ENCODE assay signal across 16 cellular contexts in the genomic region with DNA sequence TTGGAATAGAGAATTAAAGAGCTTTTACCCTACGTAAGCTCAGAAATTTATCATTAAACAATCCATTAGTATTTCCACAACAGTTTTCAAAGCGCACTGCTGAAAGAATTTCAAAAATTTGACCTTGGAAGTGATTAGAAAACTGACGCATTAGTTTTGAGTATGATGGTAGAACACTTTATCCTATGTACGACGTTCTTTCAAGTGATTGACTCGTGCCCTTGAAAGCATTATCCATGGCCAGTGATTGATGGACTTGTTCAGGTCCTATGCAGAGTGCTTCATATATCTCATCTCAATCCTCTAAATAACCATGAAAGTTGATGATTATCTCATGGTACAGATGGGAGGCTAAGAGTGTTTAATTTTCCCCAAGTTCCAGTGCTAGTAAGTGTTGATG.
"Had no signal": no experiment of that assay in that cellular context is flagged by ENCODE, and none has a peak within 500 bp of the region (broad histone marks: within the 10 kb centered on the region; RNA-seq: fewer than 3 reads in every experiment).

No MANE protein-coding gene starts in this region.

- DNase-seq: activated B cell treated with CpG ODN at 0.5 μM for 24 hours; activated CD4-positive, alpha-beta T cell treated with anti-CD3 and anti-CD28 coated beads for 48 hours; activated CD8-positive, alpha-beta memory T cell treated with anti-CD3 and anti-CD28 coated beads, Interleukin-2, amount 50 U/mL, for 4 hours; activated CD8-positive, alpha-beta T cell treated with anti-CD3 and anti-CD28 coated beads for 36 hours; activated effector memory CD4-positive, alpha-beta T cell treated with anti-CD3 and anti-CD28 coated beads, Interleukin-2, amount 50 U/mL, for 16 hours; activated T-cell treated with anti-CD3 and anti-CD28 coated beads, Interleukin-2, amount 50 U/mL, for 48 hours; amygdala; hippocampal formation; lower lobe of right lung; stimulated activated CD4-positive, alpha-beta T cell treated with anti-CD3 and anti-CD28 coated beads, Interleukin-12 subunit alpha, Interleukin-12 subunit beta, amount 100 ng/mL, for 4 hours; tibial artery had no signal

- H3K27me3 Mint-ChIP-seq: activated B cell treated with CpG ODN at 0.5 μM for 24 hours; activated CD8-positive, alpha-beta T cell treated with anti-CD3 and anti-CD28 coated beads for 36 hours had no signal

- H3K27me3 ChIP-seq: neural progenitor cell, tibial artery, vagina had no signal

- H3K36me3 ChIP-seq: lower lobe of right lung, neural progenitor cell, tibial artery, vagina had no signal

- H3K27ac Mint-ChIP-seq: activated B cell treated with CpG ODN at 0.5 μM for 24 hours; activated CD8-positive, alpha-beta T cell treated with anti-CD3 and anti-CD28 coated beads for 36 hours; activated naive CD4-positive, alpha-beta T cell treated with anti-CD3 and anti-CD28 coated beads, Interleukin-2, amount 50 U/mL, for 72 hours; neural progenitor cell; stimulated activated effector memory CD8-positive, alpha-beta T cell treated with anti-CD3 and anti-CD28 coated beads, Interleukin-12 subunit alpha, Interleukin-12 subunit beta, amount 100 ng/mL, for 72 hours; T-helper 1 cell treated with Interleukin-12 subunit alpha and Interleukin-12 subunit beta and Interleukin-4 antibody, amounts not matched to agents 30 μg/mL and 1 μg/mL, for 36 hours had no signal

- H3K9me3 ChIP-seq: lower lobe of right lung, tibial artery, vagina had no signal

- H3K4me3 ChIP-seq: lower lobe of right lung, neural progenitor cell, tibial artery, vagina had no signal

- H3K36me3 Mint-ChIP-seq: activated naive CD4-positive, alpha-beta T cell treated with anti-CD3 and anti-CD28 coated beads, Interleukin-2, amount 50 U/mL, for 72 hours; stimulated activated effector memory CD8-positive, alpha-beta T cell treated with anti-CD3 and anti-CD28 coated beads, Interleukin-12 subunit alpha, Interleukin-12 subunit beta, amount 100 ng/mL, for 72 hours had no signal

- H3K4me3 Mint-ChIP-seq: activated B cell treated with CpG ODN at 0.5 μM for 24 hours; activated CD8-positive, alpha-beta T cell treated with anti-CD3 and anti-CD28 coated beads for 36 hours; neural progenitor cell; stimulated activated effector memory CD8-positive, alpha-beta T cell treated with anti-CD3 and anti-CD28 coated beads, Interleukin-12 subunit alpha, Interleukin-12 subunit beta, amount 100 ng/mL, for 72 hours; T-helper 1 cell treated with Interleukin-12 subunit alpha and Interleukin-12 subunit beta and Interleukin-4 antibody, amounts not matched to agents 30 μg/mL and 1 μg/mL, for 36 hours had no signal

- H3K27ac ChIP-seq: lower lobe of right lung, neural progenitor cell, tibial artery had no signal

- H3K9me3 Mint-ChIP-seq: activated CD8-positive, alpha-beta T cell treated with anti-CD3 and anti-CD28 coated beads for 36 hours; activated naive CD4-positive, alpha-beta T cell treated with anti-CD3 and anti-CD28 coated beads, Interleukin-2, amount 50 U/mL, for 72 hours had no signal

- H3K4me1 Mint-ChIP-seq: activated B cell treated with CpG ODN at 0.5 μM for 24 hours; stimulated activated effector memory CD8-positive, alpha-beta T cell treated with anti-CD3 and anti-CD28 coated beads, Interleukin-12 subunit alpha, Interleukin-12 subunit beta, amount 100 ng/mL, for 72 hours had no signal

- H3K4me1 ChIP-seq: lower lobe of right lung, neural progenitor cell had no signal

- ATAC-seq: activated CD8-positive, alpha-beta T cell treated with anti-CD3 and anti-CD28 coated beads for 36 hours; activated naive CD4-positive, alpha-beta T cell treated with anti-CD3 and anti-CD28 coated beads, Interleukin-2, amount 50 U/mL, for 72 hours; lower lobe of right lung; stimulated activated effector memory CD8-positive, alpha-beta T cell treated with anti-CD3 and anti-CD28 coated beads, Interleukin-12 subunit alpha, Interleukin-12 subunit beta, amount 100 ng/mL, for 72 hours had no signal
